ENCODE assay signal across 1 cellular context in genomic region chr14:34873591-34874385, GRCh38.
TF ChIP-seq lines count a peak whose summit lies in the region.

No MANE protein-coding gene starts in this region.

TF ChIP-seq in HEK293, 187 proteins besides CTCF, POLR2A, EP300 and RAD21 (continued from another document and continues in another):
- TF ChIP-seq PATZ1 (tag by site-specific recombination; IDR thresholded peaks at IDR 0.05) = peak; percentile 79
- TF ChIP-seq ZNF335 (tag by site-specific recombination; conservative IDR thresholded peaks at IDR 0.05) = no peak; the same call in 1 of the 2 replicates
- peak; percentile 54 for TF ChIP-seq ZNF692 (tag by site-specific recombination; IDR thresholded peaks at IDR 0.05)
- TF ChIP-seq ZNF146 (tag by site-specific recombination; IDR thresholded peaks at IDR 0.05) = peak; percentile 41; the same call in 1 of the 2 replicates
- no peak for TF ChIP-seq ZNF585B (tag by site-specific recombination; IDR thresholded peaks at IDR 0.05)
- TF ChIP-seq ZEB2 (tag by site-specific recombination; IDR thresholded peaks at IDR 0.05) = peak; percentile 84
- TF ChIP-seq ZNF677 (tag by site-specific recombination; IDR thresholded peaks at IDR 0.05) = no peak
- TF ChIP-seq ZBTB20 (tag by site-specific recombination; IDR thresholded peaks at IDR 0.05) = peak; percentile 95
- peak; percentile 24; the same call in 1 of the 2 replicates for TF ChIP-seq ZNF24 (tag by site-specific recombination; IDR thresholded peaks at IDR 0.05)
- TF ChIP-seq ZNF23 (tag by site-specific recombination; IDR thresholded peaks at IDR 0.05; ENCODE audit: borderline replicate concordance) = no peak
- peak; percentile 41; the same call in 1 of the 2 replicates for TF ChIP-seq ZBTB11 (tag by site-specific recombination; conservative IDR thresholded peaks at IDR 0.05; ENCODE audit: low read depth)
- TF ChIP-seq ZBTB1 (tag by site-specific recombination; IDR thresholded peaks at IDR 0.05) = peak; percentile 0; the same call in 1 of the 2 replicates
- peak; percentile 73 for TF ChIP-seq SP2 (tag by site-specific recombination; IDR thresholded peaks at IDR 0.05)
- TF ChIP-seq ZNF324 (tag by site-specific recombination; IDR thresholded peaks at IDR 0.05) = peak; percentile 42; the same call in 1 of the 2 replicates
- TF ChIP-seq MZF1 (tag by site-specific recombination; IDR thresholded peaks at IDR 0.05; ENCODE audit: borderline replicate concordance) = peak; percentile 54; the same call in 1 of the 2 replicates
- TF ChIP-seq ZSCAN5A (tag by site-specific recombination; IDR thresholded peaks at IDR 0.05) = peak; percentile 64; the same call in 1 of the 2 replicates
- TF ChIP-seq ZNF394 (tag by site-specific recombination; IDR thresholded peaks at IDR 0.05; ENCODE audit: borderline replicate concordance) = peak; percentile 71; the same call in 1 of the 2 replicates
- no peak for TF ChIP-seq ZNF362 (tag by site-specific recombination; IDR thresholded peaks at IDR 0.05)
- no peak for TF ChIP-seq ZNF664 (tag by site-specific recombination; IDR thresholded peaks at IDR 0.05)
- no peak; the same call in 1 of the 2 replicates for TF ChIP-seq ZNF624 (tag by site-specific recombination; IDR thresholded peaks at IDR 0.05)
- peak; percentile 47; the same call in 1 of the 2 replicates for TF ChIP-seq ZSCAN23 (tag by site-specific recombination; IDR thresholded peaks at IDR 0.05)
- TF ChIP-seq ZNF549 (tag by site-specific recombination; IDR thresholded peaks at IDR 0.05) = no peak
- TF ChIP-seq ZNF610 (tag by site-specific recombination; IDR thresholded peaks at IDR 0.05; ENCODE audit: borderline replicate concordance) = peak; percentile 64; the same call in 1 of the 2 replicates
- peak; percentile 60 for TF ChIP-seq ZNF600 (tag by site-specific recombination; IDR thresholded peaks at IDR 0.05)
- TF ChIP-seq ZNF2 (tag by site-specific recombination; IDR thresholded peaks at IDR 0.05) = peak; percentile 51; the same call in 1 of the 2 replicates
- TF ChIP-seq TRIM28 (IDR thresholded peaks at IDR 0.05; ENCODE audit: borderline replicate concordance, low read length) = 0 out of 2 replicates have a peak, but pooled peaks have one; percentile 9
- TF ChIP-seq PRDM10 (tag by site-specific recombination; IDR thresholded peaks at IDR 0.05) = peak; percentile 98
- 0 out of 2 replicates have a peak, but pooled peaks have one; percentile 5 for TF ChIP-seq REPIN1 (tag by site-specific recombination; IDR thresholded peaks at IDR 0.05; ENCODE audit: low read depth)
- TF ChIP-seq GLIS1 (tag by site-specific recombination; IDR thresholded peaks at IDR 0.05) = peak; percentile 23; the same call in 1 of the 2 replicates
- TF ChIP-seq REST (tag by site-specific recombination; IDR thresholded peaks at IDR 0.05) = 0 out of 2 replicates have a peak, but pooled peaks have one; percentile 16
- TF ChIP-seq ZNF169 (tag by site-specific recombination; IDR thresholded peaks at IDR 0.05) = no peak
- peak; percentile 69 for TF ChIP-seq ZNF629 (tag by site-specific recombination; IDR thresholded peaks at IDR 0.05)
- TF ChIP-seq ZBTB48 (tag by site-specific recombination; IDR thresholded peaks at IDR 0.05) = peak; percentile 85
- TF ChIP-seq ZBTB10 (tag by site-specific recombination; IDR thresholded peaks at IDR 0.05) = peak; percentile 73
- peak; percentile 31; the same call in 1 of the 2 replicates for TF ChIP-seq KLF17 (tag by site-specific recombination; IDR thresholded peaks at IDR 0.05)
- no peak for TF ChIP-seq ZNF701 (tag by site-specific recombination; IDR thresholded peaks at IDR 0.05)
- TF ChIP-seq ZNF10 (tag by site-specific recombination; IDR thresholded peaks at IDR 0.05) = 0 out of 2 replicates have a peak, but pooled peaks have one; percentile 23
